8 cellular contexts compared by ENCODE assay signal in genomic region chrX:85084770-85085393, GRCh38.
A peak's percentile ranks its signal among the peaks of the same experiment; 100 is the strongest.
DNase-seq lines count a peak whose midpoint lies in the region; ATAC-seq and TF ChIP-seq lines count a peak whose summit lies in the region.

No MANE protein-coding gene starts in this region.

- H3K27me3 ChIP-seq in right atrium auricular region (no peaks in the 10 kb centered on the region), right cardiac atrium (ENCODE audit: control insufficient read depth, insufficient read depth) (no peaks in the 10 kb centered on the region), aorta (ENCODE audit: control insufficient read depth in 1 of 2, insufficient read depth in 2 of 2, low read length in 1 of 2) (no peaks in the 10 kb centered on the region)

- DNase-seq in right atrium auricular region (ENCODE audit: low spot score) (no peak), right cardiac atrium (no peak), H4 (ENCODE audit: low spot score) (peak; percentile 5), NAMALWA (ENCODE audit: low spot score) (peak; percentile 56), brain pericyte (ENCODE audit: low read depth, low spot score) (peak; percentile 5), left lobe of liver (ENCODE audit: low spot score) (no peak), aorta (no peak)

- peak; percentile 70 to 87 for TF ChIP-seq CTCF in right atrium auricular region (IDR thresholded peaks at IDR 0.05)

- H3K4me1 ChIP-seq in right atrium auricular region: no peaks in the 10 kb centered on the region
- H3K4me1 ChIP-seq in right cardiac atrium (ENCODE audit: control insufficient read depth, insufficient read depth, low read length): no peaks in the 10 kb centered on the region
- no peaks in the 10 kb centered on the region for H3K4me1 ChIP-seq in aorta (ENCODE audit: control insufficient read depth in 1 of 2, insufficient read depth in 2 of 2, low read length in 2 of 2)

- no peaks in the 10 kb centered on the region for H3K9me3 ChIP-seq in right atrium auricular region
- H3K9me3 ChIP-seq in right cardiac atrium (ENCODE audit: control insufficient read depth, low read length): no peaks in the 10 kb centered on the region
- no peaks in the 10 kb centered on the region for H3K9me3 ChIP-seq in aorta (ENCODE audit: control insufficient read depth, low read length)

- WGBS in right cardiac atrium: 70% methylated on average over 2 of the region's 2 CpGs
- WGBS in aorta, 2 donors: 35 to 50% methylated on average over 2 of the region's 2 CpGs

- H3K4me3 ChIP-seq in right atrium auricular region (no peak overlapping the region), right cardiac atrium (ENCODE audit: low read length) (no peak overlapping the region), aorta (ENCODE audit: low read length in 2 of 2) (no peak overlapping the region)

- H3K27ac ChIP-seq in right atrium auricular region (no peak overlapping the region), right cardiac atrium (ENCODE audit: low read length) (no peak overlapping the region), aorta (ENCODE audit: low read depth in 1 of 2, low read length in 2 of 2) (no peak overlapping the region)

- intact Hi-C loops in right cardiac atrium (cut with DNase I): no loop called here
- intact Hi-C loops in aorta (cut with DNase I): no loop called here

- no peaks in the 10 kb centered on the region for H3K36me3 ChIP-seq in right atrium auricular region
- peaks cover 0 to 1% of the 10 kb centered on the region in 2 donors for H3K36me3 ChIP-seq in aorta (ENCODE audit: control insufficient read depth in 1 of 2, insufficient read depth in 2 of 2, low read length in 1 of 2)

- no peak for ATAC-seq in right cardiac atrium
- ATAC-seq in left lobe of liver: peak; percentile 73
- no peak for ATAC-seq in HG03045 (IDR thresholded peaks at IDR 0.05; ENCODE audit: unreplicated experiment)
- no peak for ATAC-seq in aorta (ENCODE audit: low FRiP score)

Comparison
In these comparisons a context has a peak if more than half of its experiments do, and no peak if none do; other contexts are left out.
1. DNase-seq: peak in H4 (single experiment), NAMALWA (single experiment) and brain pericyte (single experiment); none in right atrium auricular region (single experiment), right cardiac atrium (0 of 3), left lobe of liver (single experiment) and aorta (0 of 2).